In the genomic region with DNA sequence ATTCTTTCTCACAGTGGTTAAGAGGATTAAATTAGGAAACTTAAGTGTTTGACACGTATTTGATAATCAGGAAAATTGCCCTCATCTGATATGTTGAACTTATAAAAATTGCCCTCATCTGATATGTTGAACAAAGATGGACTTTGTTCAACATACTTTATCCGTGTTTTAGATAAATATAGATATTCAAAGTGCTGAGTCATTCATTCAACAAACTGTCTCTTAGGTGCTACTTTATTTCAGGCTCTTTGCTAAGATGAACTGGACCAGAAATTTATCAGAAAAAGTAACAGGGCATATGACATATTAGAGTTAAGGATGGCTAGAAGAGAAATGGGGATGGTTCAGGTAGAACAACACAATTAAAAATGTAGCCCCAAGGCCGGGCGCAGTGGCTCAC, we compare ENCODE assay signal across 9 cellular contexts.
"Had no signal": no experiment of that assay in that cellular context is flagged by ENCODE, and none has a peak within 500 bp of the region (broad histone marks: within the 10 kb centered on the region; RNA-seq: fewer than 3 reads in every experiment).

No MANE protein-coding gene starts in this region.

- H3K4me3 Mint-ChIP-seq: HFFc6 had no signal

- DNase-seq: GM23248, GOT3, H7, HFFc6, KBM-7 had no signal

- H3K27ac ChIP-seq: GM23248, HL-60 had no signal

- H2AFZ ChIP-seq: GM23248 had no signal

- H3K4me3 ChIP-seq: GM23248, HAP-1 had no signal

- FAIRE-seq: HepG2 had no signal

- H3K9ac ChIP-seq: GM23248 had no signal

- H3K9me3 ChIP-seq: HAP-1 had no signal

- ATAC-seq: HCT116, HepG2 had no signal

- H3K27ac Mint-ChIP-seq: HFFc6 had no signal

- H3K36me3 ChIP-seq: HAP-1 had no signal
